Comparison of ENCODE assay signal across 1 cellular context in genomic region chr9:36399980-36400331, GRCh38.
TF ChIP-seq lines count a peak whose summit lies in the region.

Gene RNF38, minus strand, starts transcription at chr9:36400269. Its CDS starts 161 bp downstream, at chr9:36400108.

TF ChIP-seq in GM12878, 131 proteins besides CTCF, POLR2A, EP300 and RAD21 (continued from another document):
- no peak for TF ChIP-seq BACH1 (IDR thresholded peaks at IDR 0.05; ENCODE audit: borderline replicate concordance)
- no peak for TF ChIP-seq REST (IDR thresholded peaks at IDR 0.05; ENCODE audit: low read depth, low read length)
- TF ChIP-seq HDGF (IDR thresholded peaks at IDR 0.05): no peak
- TF ChIP-seq HCFC1 (IDR thresholded peaks at IDR 0.05; ENCODE audit: low read length): 0 out of 2 replicates have a peak, but pooled peaks have one; percentile 29
